Comparison of ENCODE assay signal across 31 cellular contexts in genomic region chr1:15465674-15466073, GRCh38. TPM values are rescaled to one million over a fixed set of nuclear protein-coding genes. Genes with fewer than 3 reads are reported as not detected.
"Had no signal": no experiment of that assay in that cellular context is flagged by ENCODE, and none has a peak within 500 bp of the region (broad histone marks: within the 10 kb centered on the region; RNA-seq: fewer than 3 reads in every experiment).

No MANE protein-coding gene starts in this region.

- H3K27me3 ChIP-seq: colonic mucosa, dorsolateral prefrontal cortex, esophagus muscularis mucosa, hepatocyte, neutrophil, pancreas, tibial artery had no signal

- H3K27ac ChIP-seq: colonic mucosa, dorsolateral prefrontal cortex, esophagus muscularis mucosa, hepatocyte, left ventricle myocardium inferior, neutrophil, pancreas, tibial artery had no signal

- H3K9me3 ChIP-seq: colonic mucosa, esophagus muscularis mucosa, left ventricle myocardium inferior, neutrophil, pancreas, tibial artery had no signal

- H3K4me3 ChIP-seq: colonic mucosa, dorsolateral prefrontal cortex, esophagus muscularis mucosa, hepatocyte, left ventricle myocardium inferior, pancreas, tibial artery had no signal

- H3K4me1 ChIP-seq: colonic mucosa, left ventricle myocardium inferior, tibial artery had no signal

- ATAC-seq: activated T-cell treated with anti-CD3 and anti-CD28 coated beads, Interleukin-2, amount 50 U/mL, for 4 hours; effector memory CD8-positive, alpha-beta T cell; natural killer cell treated with Interleukin-12 subunit alpha and Interleukin-12 subunit beta and Interleukin-15 and Interleukin-18, amount 100 ng/mL, for 72 hours; pancreas; right cardiac atrium had no signal

- DNase-seq: activated CD4-positive, alpha-beta T cell treated with anti-CD3 and anti-CD28 coated beads for 4 hours; activated CD4-positive, alpha-beta T cell treated with anti-CD3 and anti-CD28 coated beads, Interleukin-2, amount 50 U/mL, for 48 hours; activated CD4-positive, CD25-positive, alpha-beta regulatory T cell; activated CD8-positive, alpha-beta memory T cell treated with anti-CD3 and anti-CD28 coated beads, Interleukin-2, amount 50 U/mL, for 48 hours; activated naive CD4-positive, alpha-beta T cell; activated naive CD8-positive, alpha-beta T cell treated with anti-CD3 and anti-CD28 coated beads for 36 hours; activated T-cell treated with anti-CD3 and anti-CD28 coated beads, Interleukin-2, amount 50 U/mL, for 4 hours; colonic mucosa; dorsolateral prefrontal cortex; effector memory CD8-positive, alpha-beta T cell; glutamatergic neuron; kidney glomerular epithelial cell; left ventricle myocardium inferior; mammary epithelial cell; midbrain; pancreas; stimulated activated CD4-positive, alpha-beta T cell treated with anti-CD3 and anti-CD28 coated beads, Interleukin-1b, Interleukin-23, amount 100 ng/mL, for 48 hours; substantia nigra; tibial artery had no signal

- H3K36me3 ChIP-seq: colonic mucosa, esophagus muscularis mucosa, left ventricle myocardium inferior, neutrophil, pancreas, tibial artery had no signal

RNA-seq across cellular contexts. Expression of gene CELA2A, which starts 9.1 kb away (rescaled TPM):
- total RNA-seq: activated CD8-positive, alpha-beta memory T cell treated with anti-CD3 and anti-CD28 coated beads for 36 hours; activated naive CD8-positive, alpha-beta T cell treated with anti-CD3 and anti-CD28 coated beads for 36 hours; activated T-helper 2 cell treated with anti-CD3 and anti-CD28 coated beads, Interferon-gamma antibody, Interleukin-2, Interleukin-4, amounts not matched to agents 10 μg/mL and 5 μg/mL and 100 μg/mL, durations not matched to agents 14 hours and 24 hours and 36 hours; bronchial epithelial cell; dorsolateral prefrontal cortex; esophagus muscularis mucosa; frontal cortex; left ventricle myocardium inferior; mammary epithelial cell; natural killer cell treated with Interleukin-12 subunit alpha and Interleukin-12 subunit beta and Interleukin-15 and Interleukin-18, amount 100 ng/mL, for 72 hours; pulmonary artery endothelial cell; right cardiac atrium; skeletal muscle tissue; urinary bladder had no signal

RNA-seq across cellular contexts. Expression of gene CELA2B, which starts 10.2 kb away (rescaled TPM):
- total RNA-seq: activated CD8-positive, alpha-beta memory T cell treated with anti-CD3 and anti-CD28 coated beads for 36 hours; activated naive CD8-positive, alpha-beta T cell treated with anti-CD3 and anti-CD28 coated beads for 36 hours; activated T-helper 2 cell treated with anti-CD3 and anti-CD28 coated beads, Interferon-gamma antibody, Interleukin-2, Interleukin-4, amounts not matched to agents 10 μg/mL and 5 μg/mL and 100 μg/mL, durations not matched to agents 14 hours and 24 hours and 36 hours; bronchial epithelial cell; dorsolateral prefrontal cortex; esophagus muscularis mucosa; frontal cortex; left ventricle myocardium inferior; mammary epithelial cell; natural killer cell treated with Interleukin-12 subunit alpha and Interleukin-12 subunit beta and Interleukin-15 and Interleukin-18, amount 100 ng/mL, for 72 hours; pulmonary artery endothelial cell; right cardiac atrium had no signal

RNA-seq across cellular contexts. Expression of gene CTRC, which starts 27.4 kb away (rescaled TPM):
- total RNA-seq: activated CD8-positive, alpha-beta memory T cell treated with anti-CD3 and anti-CD28 coated beads for 36 hours; bronchial epithelial cell; frontal cortex; hepatocyte; left ventricle myocardium inferior; mammary epithelial cell; pulmonary artery endothelial cell; skeletal muscle tissue; urinary bladder had no signal
